8 cellular contexts compared by ENCODE assay signal in the genomic region with DNA sequence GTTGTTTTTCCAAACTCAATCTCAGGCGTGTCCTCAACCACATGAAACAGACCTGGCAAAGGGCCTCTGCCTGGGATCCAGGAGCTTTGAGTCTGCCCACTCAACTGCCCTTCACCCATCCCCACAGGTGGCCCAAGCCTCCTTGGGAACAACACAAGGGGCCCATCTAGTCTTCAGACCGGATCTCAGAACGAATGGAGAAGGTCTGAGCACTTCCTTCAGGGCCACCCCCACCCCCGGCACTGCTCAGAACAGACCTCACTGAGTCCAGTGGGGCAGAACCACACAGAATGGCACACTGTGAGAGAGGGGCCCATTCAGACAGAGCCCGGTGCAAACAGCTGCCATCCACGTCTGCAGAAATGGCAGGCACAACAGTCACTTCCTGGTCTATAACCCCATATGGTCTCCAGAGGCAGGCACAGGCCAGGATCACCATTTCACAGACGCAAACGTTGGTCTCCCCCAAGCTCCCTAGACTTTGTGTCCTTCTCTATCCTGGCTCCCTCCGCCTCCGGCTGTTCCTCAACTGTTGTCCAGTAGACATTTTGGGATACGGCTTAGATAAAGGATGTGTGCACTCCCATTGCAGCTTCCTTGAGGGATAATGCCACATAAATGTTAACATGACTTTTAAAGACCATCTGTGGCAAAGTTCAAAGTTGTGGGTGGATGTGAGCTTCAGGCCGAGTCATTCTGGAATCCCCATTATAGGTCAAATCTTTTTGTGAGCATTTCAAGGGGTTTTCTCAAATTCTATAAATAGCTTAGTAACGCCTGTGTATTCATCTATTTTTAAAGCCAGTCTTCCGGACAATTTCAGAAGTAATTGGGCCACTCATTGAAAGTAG.
DNase-seq lines count a peak whose midpoint lies in the region; ATAC-seq and TF ChIP-seq lines count a peak whose summit lies in the region.

No MANE protein-coding gene starts in this region.

- TF ChIP-seq EP300 in tibial nerve (IDR thresholded peaks at IDR 0.05): no peak

- H3K4me3 ChIP-seq in BJ (ENCODE audit: low read depth, low read length) (no peak overlapping the region), tibial nerve (no peak overlapping the region)

- no peaks in the 10 kb centered on the region for H3K9me3 Mint-ChIP-seq in endothelial cell (ENCODE audit: unreplicated experiment)

- peaks cover 14% of the 10 kb centered on the region for H3K27me3 Mint-ChIP-seq in endothelial cell (ENCODE audit: unreplicated experiment)

- H3K27ac Mint-ChIP-seq in endothelial cell (ENCODE audit: unreplicated experiment): no peak overlapping the region

- peak overlapping the region; percentile 73 for H3K27ac ChIP-seq in temporal lobe (ENCODE audit: low read depth, low read length)
- H3K27ac ChIP-seq in tibial nerve: peak overlapping the region in 2 of 4 donors; percentile 13 to 27

- H3K4me1 Mint-ChIP-seq in endothelial cell (ENCODE audit: unreplicated experiment): peaks cover 7% of the 10 kb centered on the region

- no peak for TF ChIP-seq POLR2A in tibial nerve (IDR thresholded peaks at IDR 0.05)

- peak; percentile 44 for ATAC-seq in GM19397 (IDR thresholded peaks at IDR 0.05; ENCODE audit: unreplicated experiment)
- peak; percentile 55 for ATAC-seq in HG03442 (IDR thresholded peaks at IDR 0.05; ENCODE audit: unreplicated experiment)

- peak; percentile 55 for DNase-seq in BJ (ENCODE audit: low read depth)
- DNase-seq in endothelial cell (ENCODE audit: low spot score): no peak
- DNase-seq in Ammon's horn (ENCODE audit: low spot score): no peak
- no peak for DNase-seq in NCI-H1105 (lab: John Stamatoyannopoulos, UW)
- DNase-seq in tibial nerve (ENCODE audit: low spot score in 2 of 2): no peak

- peaks cover 43% of the 10 kb centered on the region for H3K36me3 ChIP-seq in BJ (ENCODE audit: control insufficient read depth, insufficient read depth, low read length)
- H3K36me3 ChIP-seq in tibial nerve: peaks cover 0 to 50% (median 0%) of the 10 kb centered on the region in 3 donors

- H3K9me3 ChIP-seq in tibial nerve: no peaks in the 10 kb centered on the region

- H3K4me3 Mint-ChIP-seq in endothelial cell (ENCODE audit: unreplicated experiment): peak overlapping the region; percentile 60

- POLR2A ChIA-PET in BJ (lab: Charles Lee): interaction anchor here (0.5 to 1.0 kb wide), 3 partner anchors 129 to 147 kb away, joined by 3 read pairs; no protein-coding TSS in a partner anchor

- CTCF ChIA-PET in BJ (lab: Yijun Ruan, JAX): interaction anchor here (1.3 kb wide), 1 partner anchor 10 kb away, joined by 3 read pairs; no protein-coding TSS in a partner anchor

- peaks cover 0 to 11% (median 0%) of the 10 kb centered on the region in 4 donors for H3K4me1 ChIP-seq in tibial nerve

- peaks cover 17% of the 10 kb centered on the region for H3K36me3 Mint-ChIP-seq in endothelial cell (ENCODE audit: low read depth, unreplicated experiment)

- H3K27me3 ChIP-seq in BJ (ENCODE audit: control insufficient read depth, insufficient read depth, low read length) (no peaks in the 10 kb centered on the region), tibial nerve (no peaks in the 10 kb centered on the region)

- TF ChIP-seq CTCF in BJ (IDR thresholded peaks at IDR 0.05; ENCODE audit: insufficient read depth, low read depth, low read length) (no peak), endothelial cell (IDR thresholded peaks at IDR 0.05; ENCODE audit: unreplicated experiment) (no peak), tibial nerve (IDR thresholded peaks at IDR 0.05) (no peak)

- 63 to 73% methylated on average over 14 of the region's 14 CpGs for WGBS in tibial nerve, 2 donors
